Comparison of ENCODE assay signal across 16 cellular contexts in the genomic region with DNA sequence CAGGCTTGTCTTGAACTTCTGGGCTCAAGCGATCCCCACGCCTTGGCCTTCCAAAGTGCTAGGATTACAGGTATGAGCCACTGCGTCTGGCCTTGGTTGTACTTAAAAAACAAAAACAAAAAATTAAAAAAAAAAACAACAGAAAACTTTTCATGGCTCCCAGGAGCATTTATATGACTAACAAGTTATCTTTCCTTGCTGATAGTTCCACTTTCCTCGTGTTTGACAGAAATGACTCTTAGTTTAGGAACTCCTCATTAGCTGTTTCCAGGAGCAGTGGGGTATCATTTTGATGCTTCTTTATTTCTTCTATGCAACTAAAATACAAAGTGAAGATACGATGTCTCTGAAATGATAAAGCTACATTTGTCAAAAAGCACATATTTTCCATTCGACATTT.
DNase-seq lines count a peak whose midpoint lies in the region; ATAC-seq, FAIRE-seq and TF ChIP-seq lines count a peak whose summit lies in the region.
"Had no signal": no experiment of that assay in that cellular context is flagged by ENCODE, and none has a peak within 500 bp of the region (broad histone marks: within the 10 kb centered on the region; RNA-seq: fewer than 3 reads in every experiment).

No MANE protein-coding gene starts in this region.

- H3K27me3 Mint-ChIP-seq in T-helper 17 cell = no peaks in the 10 kb centered on the region
- H3K27me3 Mint-ChIP-seq: naive thymus-derived CD8-positive, alpha-beta T cell had no signal

- FAIRE-seq in HepG2 (lab: Jason Lieb, UNC) = no peak
- FAIRE-seq: endometrium had no signal

- H3K4me1 Mint-ChIP-seq in T-helper 17 cell = peaks cover 34% of the 10 kb centered on the region

- no peak overlapping the region for H2AFZ ChIP-seq in HepG2 (ENCODE audit: low read length)

- H3K36me3 Mint-ChIP-seq in T-helper 17 cell (ENCODE audit: low read depth) = no peaks in the 10 kb centered on the region

- no peak for TF ChIP-seq RAD21 in HepG2 (CRISPR knock-in tag; IDR thresholded peaks at IDR 0.05)

- no peak for TF ChIP-seq EP300 in HepG2 (IDR thresholded peaks at IDR 0.05; ENCODE audit: low read depth in 2 of 2, low read length in 2 of 2)
- no peak for TF ChIP-seq EP300 in HepG2 (CRISPR knock-in tag; IDR thresholded peaks at IDR 0.05; ENCODE audit: borderline replicate concordance)

- DNase-seq in HepG2 (ENCODE audit: low spot score) (no peak), right lobe of liver (no peak), T-helper 17 cell (no peak), fibroblast of the aortic adventitia (ENCODE audit: low read depth) (peak; percentile 56), vagina (ENCODE audit: extremely low spot score in 2 of 2) (no peak), coronary artery (ENCODE audit: low spot score) (no peak), cerebellum (ENCODE audit: low spot score) (no peak)
- DNase-seq: activated CD4-positive, alpha-beta T cell treated with anti-CD3 and anti-CD28 coated beads, Interleukin-2, amount 50 U/mL, for 4 hours; aorta; naive thymus-derived CD8-positive, alpha-beta T cell; NCI-H1436 treated with DMSO at 0.1 percent for 48 hours; NCI-H748 treated with DMSO at 0.1 percent for 48 hours; stimulated activated CD4-positive, alpha-beta T cell treated with anti-CD3 and anti-CD28 coated beads, Interleukin-12 subunit alpha, Interleukin-12 subunit beta, amount 100 ng/mL, for 4 hours had no signal

- no peak for ATAC-seq in HepG2
- ATAC-seq in right lobe of liver = no peak
- no peak for ATAC-seq in T-helper 17 cell
- no peak for ATAC-seq in HG02852 (IDR thresholded peaks at IDR 0.05; ENCODE audit: unreplicated experiment)
- ATAC-seq: naive thymus-derived CD8-positive, alpha-beta T cell had no signal

- TF ChIP-seq CTCF in HepG2 (CRISPR knock-in tag; IDR thresholded peaks at IDR 0.05) (no peak), right lobe of liver (IDR thresholded peaks at IDR 0.05) (no peak), fibroblast of the aortic adventitia (IDR thresholded peaks at IDR 0.05; ENCODE audit: insufficient read depth, low read length) (no peak), vagina (IDR thresholded peaks at IDR 0.05) (no peak), coronary artery (IDR thresholded peaks at IDR 0.05) (no peak)

- H3K4me3 ChIP-seq in HepG2 (replicated peaks in 1 of 3; ENCODE audit: insufficient read depth in 1 of 3, low read depth in 2 of 3, low read length in 3 of 3) (no peak overlapping the region), right lobe of liver (no peak overlapping the region), fibroblast of the aortic adventitia (ENCODE audit: low read depth, low read length) (no peak overlapping the region), vagina (no peak overlapping the region), coronary artery (no peak overlapping the region)

- no peaks in the 10 kb centered on the region for H3K36me3 ChIP-seq in HepG2 (replicated peaks in 1 of 2; ENCODE audit: control insufficient read depth in 1 of 2, insufficient read depth in 2 of 2, low read length in 2 of 2)
- no peaks in the 10 kb centered on the region for H3K36me3 ChIP-seq in right lobe of liver
- H3K36me3 ChIP-seq in vagina = no peaks in the 10 kb centered on the region

- peaks cover 53% of the 10 kb centered on the region for H3K4me1 ChIP-seq in HepG2 (ENCODE audit: insufficient read depth, low read length)
- H3K4me1 ChIP-seq in right lobe of liver = peaks cover 0 to 18% (median 8%) of the 10 kb centered on the region in 4 donors
- H3K4me1 ChIP-seq in vagina = peaks cover 47% of the 10 kb centered on the region

- no peak overlapping the region for H3K4me2 ChIP-seq in HepG2 (ENCODE audit: low read depth, low read length)

- intact Hi-C loops in HepG2 (cut with micrococcal nuclease; ENCODE audit: unreplicated experiment) = loop anchor here (10.0 kb wide), 1 partner anchor 77 kb away; no protein-coding TSS in a partner anchor
- intact Hi-C loops in right lobe of liver (cut with DNase I) = no loop called here
- intact Hi-C loops in vagina (cut with DNase I) = no loop called here

- 93% methylated on average over 6 of the region's 6 CpGs for WGBS in HepG2 (ENCODE audit: low lambda C conversion rate)
- WGBS in right lobe of liver (ENCODE audit: insufficient coverage, low coverage, low lambda C conversion rate, missing lambda C conversion rate) = 79% methylated on average over 6 of the region's 6 CpGs

- CTCF ChIA-PET in HepG2 (lab: Yijun Ruan, JAX; ENCODE audit: low intra/inter-chr PET ratio, low total read pairs) = no interaction called here

- TF ChIP-seq POLR2A in HepG2 (IDR thresholded peaks at IDR 0.05; ENCODE audit: insufficient read depth in 1 of 2, low read depth in 2 of 2, low read length in 2 of 2) (no peak), right lobe of liver (IDR thresholded peaks at IDR 0.05) (no peak), vagina (IDR thresholded peaks at IDR 0.05) (no peak)

- no peaks in the 10 kb centered on the region for H3K9me3 ChIP-seq in HepG2 (ENCODE audit: low read length)
- H3K9me3 ChIP-seq in right lobe of liver = no peaks in the 10 kb centered on the region
- H3K9me3 ChIP-seq in T-helper 17 cell (ENCODE audit: control insufficient read depth, low read length, poor library complexity, severe bottlenecking) = no peaks in the 10 kb centered on the region
- H3K9me3 ChIP-seq in vagina = no peaks in the 10 kb centered on the region

- H3K27ac ChIP-seq in HepG2 (ENCODE audit: extremely low read length, insufficient read depth, low read length) = no peak overlapping the region
- no peak overlapping the region for H3K27ac ChIP-seq in right lobe of liver
- H3K27ac ChIP-seq in vagina = peak overlapping the region; percentile 70
- no peak overlapping the region for H3K27ac ChIP-seq in coronary artery
- H3K27ac ChIP-seq: C4-2B had no signal

- no peaks in the 10 kb centered on the region for H4K20me1 ChIP-seq in HepG2 (ENCODE audit: insufficient read depth, low read length)

- POLR2A ChIA-PET in HepG2 (lab: Yijun Ruan, JAX) = interaction anchor here (1.0 to 1.8 kb wide), 3 partner anchors 8 to 17 kb away, joined by 3 to 13 read pairs (median 4); no protein-coding TSS in a partner anchor

- H3K9ac ChIP-seq in HepG2 (ENCODE audit: insufficient read depth, low read depth, low read length) = no peak overlapping the region

- H3K27ac Mint-ChIP-seq in T-helper 17 cell = peak overlapping the region; percentile 39

- H3K79me2 ChIP-seq in HepG2 (ENCODE audit: insufficient read depth, low read length) = peaks cover 30% of the 10 kb centered on the region

- no TSS peak for BruUV-seq in HepG2 (replicated peaks; lab: Mats Ljungman, UMichigan)

- no peak overlapping the region for H3K4me3 Mint-ChIP-seq in T-helper 17 cell

- in situ Hi-C loops in HepG2 (cut with HindIII; ENCODE audit: extremely low pct_ligation_motif_present, low pct_unique_long_range_greater_than_20kb) = no loop called here

- no peaks in the 10 kb centered on the region for H3K27me3 ChIP-seq in HepG2 (ENCODE audit: control insufficient read depth in 1 of 2, insufficient read depth in 2 of 2, low read length in 2 of 2)
- H3K27me3 ChIP-seq in right lobe of liver = no peaks in the 10 kb centered on the region
- no peaks in the 10 kb centered on the region for H3K27me3 ChIP-seq in vagina

TF ChIP-seq in HepG2, 621 proteins besides CTCF, POLR2A, EP300 and RAD21:
- TF ChIP-seq ZNF33B (CRISPR knock-in tag; IDR thresholded peaks at IDR 0.05) (0 out of 2 replicates have a peak, but pooled peaks have one; percentile 39), SRY (CRISPR knock-in tag; IDR thresholded peaks at IDR 0.05) (no peak)
